ENCODE assay signal across 9 cellular contexts in genomic region chr1:207088731-207089626, GRCh38. TPM values are rescaled to one million over a fixed set of nuclear protein-coding genes. Genes with fewer than 3 reads are reported as not detected.
A peak's percentile ranks its signal among the peaks of the same experiment; 100 is the strongest.
DNase-seq lines count a peak whose midpoint lies in the region; ATAC-seq and TF ChIP-seq lines count a peak whose summit lies in the region.
"Had no signal": no experiment of that assay in that cellular context is flagged by ENCODE, and none has a peak within 500 bp of the region (broad histone marks: within the 10 kb centered on the region; RNA-seq: fewer than 3 reads in every experiment).

Gene C4BPB, plus strand, starts transcription at chr1:207088860. Its CDS starts 672 bp downstream, at chr1:207089532.

- no peaks in the 10 kb centered on the region for H3K9me3 Mint-ChIP-seq in activated naive CD8-positive, alpha-beta T cell treated with anti-CD3 and anti-CD28 coated beads, Interleukin-2, amount 10 ng/mL, durations not matched to agents 7 days and 5 days

- H3K4me3 ChIP-seq in neuronal stem cell (ENCODE audit: low read length in 2 of 2), result no peak within 1 kb of the TSS

- no peak within 1 kb of the TSS for H3K27ac ChIP-seq in neuronal stem cell (replicated peaks; ENCODE audit: low read length)

- H3K36me3 ChIP-seq in neuronal stem cell (replicated peaks in 1 of 2; ENCODE audit: control insufficient read depth in 2 of 2, insufficient read depth in 2 of 2, low read length in 2 of 2), result no peaks in the 10 kb centered on the region

- no peak within 1 kb of the TSS for H3K9ac ChIP-seq in neuronal stem cell (ENCODE audit: low read depth, low read length, poor library complexity)

- no peak within 1 kb of the TSS for H3K14ac ChIP-seq in neuronal stem cell (ENCODE audit: low read length)

- H2BK12ac ChIP-seq in neuronal stem cell (ENCODE audit: low read length), result no peak within 1 kb of the TSS

- no peak within 1 kb of the TSS for H3K18ac ChIP-seq in neuronal stem cell (ENCODE audit: low read length)

- H3K9me3 ChIP-seq in neuronal stem cell (replicated peaks in 1 of 2; ENCODE audit: control insufficient read depth in 2 of 2, insufficient read depth in 1 of 2, low read depth in 1 of 2, low read length in 2 of 2), result no peaks in the 10 kb centered on the region

- H3K36me3 Mint-ChIP-seq in activated naive CD8-positive, alpha-beta T cell treated with anti-CD3 and anti-CD28 coated beads, Interleukin-2, amount 10 ng/mL, durations not matched to agents 7 days and 5 days, result peaks cover 3% of the 10 kb centered on the region

- peaks cover 2% of the 10 kb centered on the region for H3K27me3 Mint-ChIP-seq in activated naive CD8-positive, alpha-beta T cell treated with anti-CD3 and anti-CD28 coated beads, Interleukin-2, amount 10 ng/mL, durations not matched to agents 7 days and 5 days

- H2AK5ac ChIP-seq in neuronal stem cell (ENCODE audit: low read depth, low read length), result no peak within 1 kb of the TSS

- no peak within 1 kb of the TSS for H2BK120ac ChIP-seq in neuronal stem cell (ENCODE audit: low read depth, low read length)

- in situ Hi-C loops in GM13977 (cut with MboI; ENCODE audit: low pct_unique_long_range_greater_than_20kb, low sequenced_read_pairs, unreplicated experiment), result loop anchor here (25.0 kb wide), 1 partner anchor 398 kb away; the partner anchor contains the start of gene CR1

- no peak within 1 kb of the TSS for H2AFZ ChIP-seq in neuronal stem cell (ENCODE audit: low read length)

- peak within 1 kb of the TSS; percentile 84 for H3K27ac Mint-ChIP-seq in activated naive CD8-positive, alpha-beta T cell treated with anti-CD3 and anti-CD28 coated beads, Interleukin-2, amount 10 ng/mL, durations not matched to agents 7 days and 5 days

- DNase-seq in DMS53 treated with DMSO at 0.1 percent for 48 hours (lab: John Stamatoyannopoulos, UW; ENCODE audit: unreplicated experiment) (peak; percentile 57), HT1080 (ENCODE audit: low read depth) (peak; percentile 25), myocyte (ENCODE audit: low read depth) (peak; percentile 58), NCI-H345 treated with DMSO at 0.1 percent for 48 hours (lab: John Stamatoyannopoulos, UW; ENCODE audit: unreplicated experiment) (no peak), neuronal stem cell (ENCODE audit: low spot score) (no peak), NCI-H187 treated with DMSO at 0.1 percent for 48 hours (lab: John Stamatoyannopoulos, UW) (no peak), GM13977 (ENCODE audit: low spot score) (no peak)
- no peak for DNase-seq in activated naive CD8-positive, alpha-beta T cell treated with anti-CD3 and anti-CD28 coated beads, Interleukin-2, amount 10 ng/mL, durations not matched to agents 7 days and 5 days
- DNase-seq: NCI-H1436 treated with DMSO at 0.1 percent for 48 hours had no signal

- H3K4ac ChIP-seq in neuronal stem cell (ENCODE audit: low read length), result no peak within 1 kb of the TSS

- peak; percentile 53 for ATAC-seq in activated naive CD8-positive, alpha-beta T cell treated with anti-CD3 and anti-CD28 coated beads, Interleukin-2, amount 10 ng/mL, durations not matched to agents 7 days and 5 days (ENCODE audit: low read depth)

- no peaks in the 10 kb centered on the region for H3K79me1 ChIP-seq in neuronal stem cell (ENCODE audit: low read depth, low read length)

- no peak within 1 kb of the TSS for H2BK15ac ChIP-seq in neuronal stem cell (ENCODE audit: low read length)

- no peak within 1 kb of the TSS for H3K4me2 ChIP-seq in neuronal stem cell (ENCODE audit: insufficient read depth, low read length, poor library complexity, severe bottlenecking)

- peaks cover 0 to 14% (median 0%) of the 10 kb centered on the region in 3 experiments for H3K27me3 ChIP-seq in neuronal stem cell (ENCODE audit: control insufficient read depth in 3 of 3, insufficient read depth in 3 of 3, low read depth in 1 of 3, low read length in 3 of 3)

- H4K8ac ChIP-seq in neuronal stem cell (ENCODE audit: low read depth, low read length), result no peak within 1 kb of the TSS

- peaks cover 0 to 1% of the 10 kb centered on the region in 2 donors for H3K4me1 ChIP-seq in neuronal stem cell (ENCODE audit: control insufficient read depth in 2 of 2, insufficient read depth in 1 of 2, low read depth in 1 of 2, low read length in 2 of 2)

- no peak within 1 kb of the TSS for H2BK5ac ChIP-seq in neuronal stem cell (ENCODE audit: low read length)

- no peak within 1 kb of the TSS for H3K23ac ChIP-seq in neuronal stem cell (ENCODE audit: low read depth, low read length, poor library complexity)

- TF ChIP-seq CTCF in GM13977 (IDR thresholded peaks at IDR 0.05; ENCODE audit: extremely low read depth, insufficient read depth, missing control alignments), result no peak

- peaks cover 26% of the 10 kb centered on the region for H3K4me1 Mint-ChIP-seq in activated naive CD8-positive, alpha-beta T cell treated with anti-CD3 and anti-CD28 coated beads, Interleukin-2, amount 10 ng/mL, durations not matched to agents 7 days and 5 days

- no CpG with 5 or more reads among the region's 9 CpGs for WGBS in neuronal stem cell (ENCODE audit: extremely low coverage in 2 of 2, insufficient read length in 2 of 2, insufficient replicate concordance in 1 of 2), 2 donors

- POLR2A ChIA-PET in activated naive CD8-positive, alpha-beta T cell treated with anti-CD3 and anti-CD28 coated beads, Interleukin-2, amount 10 ng/mL, durations not matched to agents 7 days and 5 days (lab: Charles Lee), result interaction anchor here (1.0 to 2.0 kb wide), 2 partner anchors 233 to 316 kb away, joined by 3 to 10 read pairs; partner anchors contain the start of gene CD55

- no peak within 1 kb of the TSS for H4K91ac ChIP-seq in neuronal stem cell (ENCODE audit: low read depth, low read length, poor library complexity)

- H3K4me3 Mint-ChIP-seq in activated naive CD8-positive, alpha-beta T cell treated with anti-CD3 and anti-CD28 coated beads, Interleukin-2, amount 10 ng/mL, durations not matched to agents 7 days and 5 days, result peak within 1 kb of the TSS; percentile 80

RNA-seq across cellular contexts. Expression of gene C4BPB, which starts in this region (rescaled TPM):
- not detected in 2 replicates for total RNA-seq in HT1080 (2014; rRNA removed; shearing (Covaris generic))
- polyA plus RNA-seq in HT1080 (2015; cell fraction: cytosol; rRNA removed), result not detected in 2 replicates
- not detected in 2 replicates for polyA plus RNA-seq in HT1080 (2015; cell fraction: nucleus; rRNA removed)
- 1 to 10 TPM; 1.0 to 2.7 TPM for total RNA-seq in activated naive CD8-positive, alpha-beta T cell treated with anti-CD3 and anti-CD28 coated beads, Interleukin-2, amount 10 ng/mL, durations not matched to agents 7 days and 5 days
- total RNA-seq in myocyte, result not detected in 2 replicates
- not detected for polyA plus RNA-seq in myocyte (2012)
- not detected for polyA plus RNA-seq in neuronal stem cell (2013, experiment 1 of 2)
- polyA plus RNA-seq in neuronal stem cell (2013, experiment 2 of 2), result not detected

Comparison
In these comparisons a context has a peak if more than half of its experiments do, and no peak if none do; other contexts are left out.
1. Peak in DNase-seq in HT1080; RNA of the gene not detected or under 1 TPM.
2. Peak in DNase-seq in myocyte; RNA of the gene not detected or under 1 TPM.